In the genomic region with DNA sequence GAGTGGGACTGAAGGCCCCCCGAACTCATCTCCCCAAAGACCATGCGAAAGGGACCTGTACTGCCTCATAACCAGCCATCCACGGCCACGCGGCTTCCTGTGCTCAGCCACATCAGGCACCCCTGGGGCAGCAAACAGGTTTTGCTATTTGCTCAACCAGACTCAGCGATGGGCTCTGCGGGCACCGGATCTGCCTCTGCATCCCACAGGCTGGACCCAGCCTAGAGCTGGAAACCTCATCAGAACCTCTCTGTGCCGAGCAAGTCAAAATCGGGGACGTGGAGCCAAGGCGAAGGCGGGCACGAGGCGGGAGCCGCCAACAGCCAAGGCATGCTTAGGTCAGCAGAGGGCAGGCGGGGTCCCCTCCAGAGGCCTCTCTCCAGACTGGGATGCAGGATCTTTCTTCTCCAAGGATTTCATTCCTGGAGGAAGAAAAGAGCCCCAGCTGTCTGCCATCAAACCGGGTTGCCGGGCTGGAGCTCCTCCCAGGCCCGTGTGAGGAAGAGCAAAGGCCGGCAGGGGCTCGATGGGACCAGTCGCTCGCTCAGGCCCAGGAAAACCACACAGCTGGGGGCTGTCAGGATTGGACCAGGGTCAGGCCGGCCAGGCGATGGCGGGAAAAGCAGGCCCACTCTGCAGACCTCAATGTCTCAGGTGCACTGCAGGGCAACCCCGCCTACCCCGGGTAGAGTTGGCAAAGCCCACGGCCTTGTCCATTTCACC, we compare ENCODE assay signal across 30 cellular contexts.
"Had no signal": no experiment of that assay in that cellular context is flagged by ENCODE, and none has a peak within 500 bp of the region (broad histone marks: within the 10 kb centered on the region; RNA-seq: fewer than 3 reads in every experiment).

No MANE protein-coding gene starts in this region.

- H3K9me3 ChIP-seq: vagina had no signal

- H3K27me3 ChIP-seq: breast epithelium, esophagus muscularis mucosa, foreskin keratinocyte, heart left ventricle, left lung, vagina had no signal

- ATAC-seq: activated naive CD8-positive, alpha-beta T cell treated with anti-CD3 and anti-CD28 coated beads, Interleukin-2, amount 50 U/mL, for 24 hours; foreskin keratinocyte; left lung; lower lobe of right lung; stimulated activated memory B cell treated with anti-CD40 and anti-IgM and Interleukin-4, amounts not matched to agents 10 μg/mL and 1 μg/mL and 100 μg/mL, for 72 hours had no signal

- DNase-seq: activated CD4-positive, alpha-beta memory T cell treated with anti-CD3 and anti-CD28 coated beads for 36 hours; activated CD4-positive, alpha-beta T cell treated with anti-CD3 and anti-CD28 coated beads, Interleukin-2, amount 10 ng/mL, durations not matched to agents 24 days and 14 days; activated CD4-positive, CD25-positive, alpha-beta regulatory T cell treated with anti-CD3 and anti-CD28 coated beads, Interleukin-2, amount 50 U/mL, for 72 hours; activated CD8-positive, alpha-beta memory T cell treated with anti-CD3 and anti-CD28 coated beads, Interleukin-2, amount 50 U/mL, for 4 hours; activated effector memory CD4-positive, alpha-beta T cell treated with anti-CD3 and anti-CD28 coated beads, Interleukin-2, amount 50 U/mL, for 16 hours; activated naive CD8-positive, alpha-beta T cell treated with anti-CD3 and anti-CD28 coated beads, Interleukin-2, amount 50 U/mL, for 24 hours; activated T-cell treated with anti-CD3 and anti-CD28 coated beads, Interleukin-2, amount 50 U/mL, for 1 hour; amygdala; central memory CD4-positive, alpha-beta T cell; effector CD4-positive, alpha-beta T cell; foreskin keratinocyte; kidney glomerular epithelial cell; lower lobe of right lung; mesenchymal stem cell; occipital lobe; stimulated activated CD4-positive, alpha-beta T cell treated with anti-CD3 and anti-CD28 coated beads, Interleukin-4, amount 100 ng/mL, for 4 hours; stimulated activated CD8-positive, alpha-beta memory T cell treated with anti-CD3 and anti-CD28 coated beads, Interleukin-4, amount 100 ng/mL, for 48 hours; stimulated activated naive CD8-positive, alpha-beta T cell treated with anti-CD3 and anti-CD28 coated beads, Interleukin-15, amount 100 ng/mL, for 72 hours; substantia nigra; T-helper 2 cell had no signal

- H3K36me3 ChIP-seq: breast epithelium, heart left ventricle, left lung, lower lobe of right lung, vagina had no signal

- H3K4me3 Mint-ChIP-seq: activated CD4-positive, alpha-beta memory T cell treated with anti-CD3 and anti-CD28 coated beads for 36 hours; activated CD4-positive, alpha-beta T cell treated with anti-CD3 and anti-CD28 coated beads, Interleukin-2, amount 10 ng/mL, durations not matched to agents 24 days and 14 days; activated naive CD4-positive, alpha-beta T cell treated with anti-CD3 and anti-CD28 coated beads, Interleukin-2, amount 50 U/mL, for 24 hours; activated naive CD8-positive, alpha-beta T cell treated with anti-CD3 and anti-CD28 coated beads, Interleukin-2, amount 50 U/mL, for 24 hours; activated T-helper 1 cell treated with anti-CD3 and anti-CD28 coated beads, Interleukin-12 subunit alpha, Interleukin-12 subunit beta, Interleukin-2, Interleukin-4 antibody, amounts not matched to agents 30 ng/mL and 10 ng/mL and 1 ng/mL, durations not matched to agents 14 hours and 24 hours and 36 hours; nephron; stimulated activated memory B cell treated with anti-CD40 and anti-IgM and Interleukin-4, amounts not matched to agents 10 μg/mL and 1 μg/mL and 100 μg/mL, for 72 hours; stimulated activated naive CD8-positive, alpha-beta T cell treated with anti-CD3 and anti-CD28 coated beads, Interleukin-15, amount 100 ng/mL, for 72 hours; type B pancreatic cell had no signal

- H3K4me1 Mint-ChIP-seq: activated CD4-positive, alpha-beta T cell treated with anti-CD3 and anti-CD28 coated beads, Interleukin-2, amount 10 ng/mL, durations not matched to agents 24 days and 14 days; activated naive CD8-positive, alpha-beta T cell treated with anti-CD3 and anti-CD28 coated beads, Interleukin-2, amount 50 U/mL, for 24 hours; nephron; stimulated activated memory B cell treated with anti-CD40 and anti-IgM and Interleukin-4, amounts not matched to agents 10 μg/mL and 1 μg/mL and 100 μg/mL, for 72 hours had no signal

- H3K4me3 ChIP-seq: breast epithelium, esophagus muscularis mucosa, heart left ventricle, left lung, lower lobe of right lung, vagina had no signal

- H3K4me1 ChIP-seq: breast epithelium, esophagus muscularis mucosa, foreskin keratinocyte, heart left ventricle, left lung, lower lobe of right lung, vagina had no signal

- H3K27me3 Mint-ChIP-seq: activated CD4-positive, alpha-beta memory T cell treated with anti-CD3 and anti-CD28 coated beads for 36 hours; activated CD4-positive, alpha-beta T cell treated with anti-CD3 and anti-CD28 coated beads, Interleukin-2, amount 10 ng/mL, durations not matched to agents 24 days and 14 days; activated naive CD4-positive, alpha-beta T cell treated with anti-CD3 and anti-CD28 coated beads, Interleukin-2, amount 50 U/mL, for 24 hours; activated naive CD8-positive, alpha-beta T cell treated with anti-CD3 and anti-CD28 coated beads, Interleukin-2, amount 50 U/mL, for 24 hours; stimulated activated memory B cell treated with anti-CD40 and anti-IgM and Interleukin-4, amounts not matched to agents 10 μg/mL and 1 μg/mL and 100 μg/mL, for 72 hours; stimulated activated naive CD8-positive, alpha-beta T cell treated with anti-CD3 and anti-CD28 coated beads, Interleukin-15, amount 100 ng/mL, for 72 hours; type B pancreatic cell had no signal

- H3K27ac ChIP-seq: breast epithelium, esophagus muscularis mucosa, foreskin keratinocyte, heart left ventricle, left lung, lower lobe of right lung, vagina had no signal

- H3K27ac Mint-ChIP-seq: activated CD4-positive, alpha-beta memory T cell treated with anti-CD3 and anti-CD28 coated beads for 36 hours; activated CD4-positive, alpha-beta T cell treated with anti-CD3 and anti-CD28 coated beads, Interleukin-2, amount 10 ng/mL, durations not matched to agents 24 days and 14 days; activated naive CD4-positive, alpha-beta T cell treated with anti-CD3 and anti-CD28 coated beads, Interleukin-2, amount 50 U/mL, for 24 hours; activated naive CD8-positive, alpha-beta T cell treated with anti-CD3 and anti-CD28 coated beads, Interleukin-2, amount 50 U/mL, for 24 hours; activated T-helper 1 cell treated with anti-CD3 and anti-CD28 coated beads, Interleukin-12 subunit alpha, Interleukin-12 subunit beta, Interleukin-2, Interleukin-4 antibody, amounts not matched to agents 30 ng/mL and 10 ng/mL and 1 ng/mL, durations not matched to agents 14 hours and 24 hours and 36 hours; nephron; stimulated activated memory B cell treated with anti-CD40 and anti-IgM and Interleukin-4, amounts not matched to agents 10 μg/mL and 1 μg/mL and 100 μg/mL, for 72 hours; stimulated activated naive CD8-positive, alpha-beta T cell treated with anti-CD3 and anti-CD28 coated beads, Interleukin-15, amount 100 ng/mL, for 72 hours; type B pancreatic cell had no signal
